16 cellular contexts compared by ENCODE assay signal in the genomic region with DNA sequence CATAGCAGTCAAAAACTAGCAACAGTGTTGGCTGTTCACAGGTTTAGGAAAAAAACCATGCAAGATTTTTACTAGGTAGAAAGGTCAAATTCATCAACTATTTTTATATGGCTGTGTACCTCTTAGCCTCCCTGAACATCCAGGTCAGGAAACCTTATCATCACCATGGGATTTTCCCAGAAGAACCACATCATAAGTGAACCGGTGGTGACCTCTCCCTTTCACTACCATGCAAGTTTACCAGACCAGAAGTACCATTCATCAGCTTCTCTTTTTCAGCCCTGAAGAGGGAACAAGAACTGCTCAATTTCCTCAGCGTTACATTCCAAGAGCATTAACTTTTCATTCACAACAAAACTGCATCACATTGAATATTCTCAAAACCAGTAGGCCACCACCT. TPM values are rescaled to one million over a fixed set of nuclear protein-coding genes. Genes with fewer than 3 reads are reported as not detected.
A peak's percentile ranks its signal among the peaks of the same experiment; 100 is the strongest.
DNase-seq lines count a peak whose midpoint lies in the region; ATAC-seq and TF ChIP-seq lines count a peak whose summit lies in the region.
"Had no signal": no experiment of that assay in that cellular context is flagged by ENCODE, and none has a peak within 500 bp of the region (broad histone marks: within the 10 kb centered on the region; RNA-seq: fewer than 3 reads in every experiment).

No MANE protein-coding gene starts in this region.

- H3K27ac Mint-ChIP-seq in activated CD4-positive, alpha-beta memory T cell treated with anti-CD3 and anti-CD28 coated beads for 36 hours, result peak overlapping the region; percentile 67
- H3K27ac Mint-ChIP-seq in activated CD4-positive, alpha-beta memory T cell treated with anti-CD3 and anti-CD28 coated beads, Interleukin-2, amount 10 ng/mL, durations not matched to agents 7 days and 5 days, result no peak overlapping the region
- peak overlapping the region; percentile 88 for H3K27ac Mint-ChIP-seq in activated T-helper 1 cell treated with anti-CD3 and anti-CD28 coated beads, Interleukin-12 subunit alpha, Interleukin-12 subunit beta, Interleukin-2, Interleukin-4 antibody, amounts not matched to agents 30 ng/mL and 10 ng/mL and 1 ng/mL, durations not matched to agents 14 hours and 24 hours and 36 hours

- ATAC-seq in GM18868 (IDR thresholded peaks at IDR 0.05; ENCODE audit: unreplicated experiment) (peak; percentile 71), HG03439 (IDR thresholded peaks at IDR 0.05; ENCODE audit: unreplicated experiment) (no peak)
- ATAC-seq: left lobe of liver, mucosa of descending colon, Right ventricle myocardium inferior, upper lobe of right lung had no signal

- H3K36me3 Mint-ChIP-seq in activated CD4-positive, alpha-beta memory T cell treated with anti-CD3 and anti-CD28 coated beads for 36 hours, result peaks cover 73% of the 10 kb centered on the region
- H3K36me3 Mint-ChIP-seq in activated CD4-positive, alpha-beta memory T cell treated with anti-CD3 and anti-CD28 coated beads, Interleukin-2, amount 10 ng/mL, durations not matched to agents 7 days and 5 days (ENCODE audit: low read depth), result peaks cover 83% of the 10 kb centered on the region
- H3K36me3 Mint-ChIP-seq in activated T-helper 1 cell treated with anti-CD3 and anti-CD28 coated beads, Interleukin-12 subunit alpha, Interleukin-12 subunit beta, Interleukin-2, Interleukin-4 antibody, amounts not matched to agents 30 ng/mL and 10 ng/mL and 1 ng/mL, durations not matched to agents 14 hours and 24 hours and 36 hours (ENCODE audit: low read depth), result peaks cover 78% of the 10 kb centered on the region

- no peak overlapping the region for H3K4me2 ChIP-seq in neural cell (ENCODE audit: low read length)

- no peaks in the 10 kb centered on the region for H3K27me3 ChIP-seq in neural cell (ENCODE audit: insufficient read depth, low read depth, low read length)
- H3K27me3 ChIP-seq: ovary, upper lobe of right lung had no signal

- H3K9me3 Mint-ChIP-seq in activated CD4-positive, alpha-beta memory T cell treated with anti-CD3 and anti-CD28 coated beads for 36 hours, result no peaks in the 10 kb centered on the region
- no peaks in the 10 kb centered on the region for H3K9me3 Mint-ChIP-seq in activated CD4-positive, alpha-beta memory T cell treated with anti-CD3 and anti-CD28 coated beads, Interleukin-2, amount 10 ng/mL, durations not matched to agents 7 days and 5 days
- H3K9me3 Mint-ChIP-seq in activated T-helper 1 cell treated with anti-CD3 and anti-CD28 coated beads, Interleukin-12 subunit alpha, Interleukin-12 subunit beta, Interleukin-2, Interleukin-4 antibody, amounts not matched to agents 30 ng/mL and 10 ng/mL and 1 ng/mL, durations not matched to agents 14 hours and 24 hours and 36 hours, result no peaks in the 10 kb centered on the region

- peaks cover 5% of the 10 kb centered on the region for H3K36me3 ChIP-seq in neural cell (ENCODE audit: insufficient read depth, low read length)
- H3K36me3 ChIP-seq: ovary had no signal

- TF ChIP-seq EP300 in neural cell (conservative IDR thresholded peaks at IDR 0.05; ENCODE audit: poor library complexity, severe bottlenecking), result no peak

- no peak for TF ChIP-seq CTCF in neural cell (IDR thresholded peaks at IDR 0.05; ENCODE audit: poor library complexity, severe bottlenecking)

- no peak for TF ChIP-seq RAD21 in neural cell (conservative IDR thresholded peaks at IDR 0.05)

- no peaks in the 10 kb centered on the region for H3K9me3 ChIP-seq in neural cell (ENCODE audit: low read length)
- H3K9me3 ChIP-seq: mucosa of descending colon, ovary, upper lobe of right lung had no signal

- H3K27ac ChIP-seq in neural cell (ENCODE audit: low read length), result no peak overlapping the region
- H3K27ac ChIP-seq: ovary, upper lobe of right lung had no signal

- peaks cover 69% of the 10 kb centered on the region for H3K4me1 Mint-ChIP-seq in activated CD4-positive, alpha-beta memory T cell treated with anti-CD3 and anti-CD28 coated beads for 36 hours (ENCODE audit: low read depth)
- H3K4me1 Mint-ChIP-seq in activated CD4-positive, alpha-beta memory T cell treated with anti-CD3 and anti-CD28 coated beads, Interleukin-2, amount 10 ng/mL, durations not matched to agents 7 days and 5 days, result peaks cover 59% of the 10 kb centered on the region
- H3K4me1 Mint-ChIP-seq in activated T-helper 1 cell treated with anti-CD3 and anti-CD28 coated beads, Interleukin-12 subunit alpha, Interleukin-12 subunit beta, Interleukin-2, Interleukin-4 antibody, amounts not matched to agents 30 ng/mL and 10 ng/mL and 1 ng/mL, durations not matched to agents 14 hours and 24 hours and 36 hours (ENCODE audit: low read depth), result peaks cover 88% of the 10 kb centered on the region

- no peak overlapping the region for H3K9ac ChIP-seq in neural cell (ENCODE audit: low read length)

- peak overlapping the region; percentile 30 for H3K4me3 Mint-ChIP-seq in activated CD4-positive, alpha-beta memory T cell treated with anti-CD3 and anti-CD28 coated beads for 36 hours
- H3K4me3 Mint-ChIP-seq in activated CD4-positive, alpha-beta memory T cell treated with anti-CD3 and anti-CD28 coated beads, Interleukin-2, amount 10 ng/mL, durations not matched to agents 7 days and 5 days, result no peak overlapping the region
- peak overlapping the region; percentile 68 for H3K4me3 Mint-ChIP-seq in activated T-helper 1 cell treated with anti-CD3 and anti-CD28 coated beads, Interleukin-12 subunit alpha, Interleukin-12 subunit beta, Interleukin-2, Interleukin-4 antibody, amounts not matched to agents 30 ng/mL and 10 ng/mL and 1 ng/mL, durations not matched to agents 14 hours and 24 hours and 36 hours

- CTCF ChIA-PET in activated CD4-positive, alpha-beta memory T cell treated with anti-CD3 and anti-CD28 coated beads for 36 hours (lab: Charles Lee), result no interaction called here
- CTCF ChIA-PET in activated CD4-positive, alpha-beta memory T cell treated with anti-CD3 and anti-CD28 coated beads, Interleukin-2, amount 10 ng/mL, durations not matched to agents 7 days and 5 days (lab: Charles Lee), result no interaction called here

- no peaks in the 10 kb centered on the region for H3F3A ChIP-seq in neural cell (ENCODE audit: insufficient read depth, low read length, poor library complexity, severe bottlenecking)

- peak overlapping the region; percentile 100 for H3K4me3 ChIP-seq in neural cell (ENCODE audit: low read length)
- H3K4me3 ChIP-seq: mucosa of descending colon, ovary, upper lobe of right lung had no signal

- no peaks in the 10 kb centered on the region for H3K9me2 ChIP-seq in neural cell (ENCODE audit: insufficient read depth, low read length)

- no peaks in the 10 kb centered on the region for H3K27me3 Mint-ChIP-seq in activated CD4-positive, alpha-beta memory T cell treated with anti-CD3 and anti-CD28 coated beads for 36 hours
- H3K27me3 Mint-ChIP-seq in activated CD4-positive, alpha-beta memory T cell treated with anti-CD3 and anti-CD28 coated beads, Interleukin-2, amount 10 ng/mL, durations not matched to agents 7 days and 5 days, result no peaks in the 10 kb centered on the region
- H3K27me3 Mint-ChIP-seq in activated T-helper 1 cell treated with anti-CD3 and anti-CD28 coated beads, Interleukin-12 subunit alpha, Interleukin-12 subunit beta, Interleukin-2, Interleukin-4 antibody, amounts not matched to agents 30 ng/mL and 10 ng/mL and 1 ng/mL, durations not matched to agents 14 hours and 24 hours and 36 hours (ENCODE audit: insufficient read depth), result no peaks in the 10 kb centered on the region

- H2AFZ ChIP-seq in neural cell (ENCODE audit: low read depth, low read length), result no peak overlapping the region

- H4K20me1 ChIP-seq in neural cell (ENCODE audit: insufficient read depth), result peaks cover 81% of the 10 kb centered on the region

- H3K79me2 ChIP-seq in neural cell (replicated peaks; ENCODE audit: insufficient read depth, low read length), result peaks cover 98% of the 10 kb centered on the region

- POLR2A ChIA-PET in activated CD4-positive, alpha-beta memory T cell treated with anti-CD3 and anti-CD28 coated beads for 36 hours (lab: Charles Lee), result no interaction called here
- POLR2A ChIA-PET in activated CD4-positive, alpha-beta memory T cell treated with anti-CD3 and anti-CD28 coated beads, Interleukin-2, amount 10 ng/mL, durations not matched to agents 7 days and 5 days (lab: Charles Lee), result no interaction called here

- DNase-seq in activated CD4-positive, alpha-beta memory T cell treated with anti-CD3 and anti-CD28 coated beads for 36 hours, result peak; percentile 68
- DNase-seq in activated CD4-positive, alpha-beta memory T cell treated with anti-CD3 and anti-CD28 coated beads, Interleukin-2, amount 10 ng/mL, durations not matched to agents 7 days and 5 days, result no peak
- DNase-seq in activated T-helper 1 cell treated with anti-CD3 and anti-CD28 coated beads, Interleukin-12 subunit alpha, Interleukin-12 subunit beta, Interleukin-2, Interleukin-4 antibody, amounts not matched to agents 30 ng/mL and 10 ng/mL and 1 ng/mL, durations not matched to agents 14 hours and 24 hours and 36 hours (ENCODE audit: low spot score), result no peak
- DNase-seq in COLO829 (ENCODE audit: low spot score) (no peak), cortex of kidney (lab: John Stamatoyannopoulos, UW) (no peak)
- DNase-seq: ACHN; central memory CD4-positive, alpha-beta T cell; mucosa of descending colon; ovary; T-helper 9 cell; upper lobe of right lung had no signal

- intact Hi-C loops in activated CD4-positive, alpha-beta memory T cell treated with anti-CD3 and anti-CD28 coated beads for 36 hours (cut with micrococcal nuclease), result loop anchor here (1.0 kb wide), 2 partner anchors 9 to 44 kb away; no protein-coding TSS in a partner anchor
- intact Hi-C loops in activated T-helper 1 cell treated with anti-CD3 and anti-CD28 coated beads, Interleukin-12 subunit alpha, Interleukin-12 subunit beta, Interleukin-2, Interleukin-4 antibody, amounts not matched to agents 30 ng/mL and 10 ng/mL and 1 ng/mL, durations not matched to agents 14 hours and 24 hours and 36 hours (cut with micrococcal nuclease), result loop anchor here (1.0 to 10.0 kb wide), 7 partner anchors 24 to 1846 kb away; a partner anchor contains a TSS

TF ChIP-seq in neural cell, 6 proteins besides CTCF, POLR2A, EP300 and RAD21 (continues in another document):
- TF ChIP-seq MXI1 (conservative IDR thresholded peaks at IDR 0.05; ENCODE audit: poor library complexity, severe bottlenecking), result no peak
- TF ChIP-seq EZH2 (IDR thresholded peaks at IDR 0.05; ENCODE audit: borderline replicate concordance, insufficient read depth, low read length, poor library complexity, severe bottlenecking), result no peak
- no peak for TF ChIP-seq SMC3 (conservative IDR thresholded peaks at IDR 0.05; ENCODE audit: poor library complexity)
- TF ChIP-seq POLR2AphosphoS5 (IDR thresholded peaks at IDR 0.05), result no peak

RNA-seq across cellular contexts. Expression of a gene that starts 5.9 kb away (rescaled TPM):
- total RNA-seq in activated CD4-positive, alpha-beta memory T cell treated with anti-CD3 and anti-CD28 coated beads for 36 hours, result 10 to 100 TPM; 44.4 to 49.6 TPM
- total RNA-seq in activated CD4-positive, alpha-beta memory T cell treated with anti-CD3 and anti-CD28 coated beads, Interleukin-2, amount 10 ng/mL, durations not matched to agents 7 days and 5 days, result 10 to 100 TPM; 90.0 TPM
- 98.0 and 110 TPM in 2 replicates for total RNA-seq in activated T-helper 1 cell treated with anti-CD3 and anti-CD28 coated beads, Interleukin-12 subunit alpha, Interleukin-12 subunit beta, Interleukin-2, Interleukin-4 antibody, amounts not matched to agents 30 ng/mL and 10 ng/mL and 1 ng/mL, durations not matched to agents 14 hours and 24 hours and 36 hours
- polyA plus RNA-seq in neural cell, result 77.4 and 97.8 TPM in 2 replicates
- 88.0 and 98.6 TPM in 2 replicates for polyA minus RNA-seq in neural cell
